Comparison of ENCODE assay signal across 4 cellular contexts in genomic region chr3:60144071-60144470, GRCh38.
"Had no signal": no experiment of that assay in that cellular context is flagged by ENCODE, and none has a peak within 500 bp of the region (broad histone marks: within the 10 kb centered on the region; RNA-seq: fewer than 3 reads in every experiment).

No MANE protein-coding gene starts in this region.

- H3K4me3 ChIP-seq: K562 had no signal

- DNase-seq: IMR-90, KBM-7, KG1 had no signal
